In the genomic region with DNA sequence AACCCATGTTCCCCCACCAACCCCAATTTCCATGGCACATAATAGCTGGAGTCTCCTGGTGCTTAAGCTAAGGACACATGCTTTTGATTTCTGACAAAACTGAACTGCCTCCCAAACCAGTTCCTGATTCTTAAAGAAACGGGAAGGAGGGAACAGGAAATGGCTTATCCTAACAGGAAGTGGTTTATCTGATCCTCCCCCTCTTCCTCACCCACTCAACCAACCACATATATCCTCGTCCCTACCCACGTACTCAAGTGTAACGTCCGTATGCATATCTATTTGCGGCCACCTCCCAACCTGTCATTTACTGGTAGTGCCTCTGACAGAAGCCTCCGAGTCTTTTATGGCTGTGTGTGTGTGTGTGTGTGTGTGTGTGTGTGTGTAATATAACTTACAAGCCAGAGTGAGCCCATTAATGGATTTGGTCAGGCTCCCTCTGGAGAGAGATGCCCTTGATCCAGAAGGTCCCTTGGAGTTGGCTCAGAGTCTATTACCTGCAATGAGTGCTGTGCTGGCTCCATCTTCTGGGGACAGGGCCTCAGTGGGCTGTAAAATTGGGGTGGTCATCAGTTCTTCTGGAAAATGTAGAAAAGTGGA, we compare ENCODE assay signal across 1 cellular context.
TF ChIP-seq lines count a peak whose summit lies in the region.

No MANE protein-coding gene starts in this region.

TF ChIP-seq in H1, 55 proteins besides CTCF, POLR2A, EP300 and RAD21:
- TF ChIP-seq KDM4A (IDR thresholded peaks at IDR 0.05; ENCODE audit: low read depth, low read length, severe bottlenecking) (no peak), RXRA (IDR thresholded peaks at IDR 0.05; ENCODE audit: insufficient read depth, low read depth, low read length) (no peak), EGR1 (IDR thresholded peaks at IDR 0.05; ENCODE audit: borderline replicate concordance, low read depth, low read length) (no peak), HDAC6 (IDR thresholded peaks at IDR 0.05; ENCODE audit: low read depth, low read length) (no peak), SIN3A (conservative IDR thresholded peaks at IDR 0.05 in 1 of 2, IDR thresholded peaks at IDR 0.05 in 1 of 2; ENCODE audit: low read depth in 1 of 2, low read length in 2 of 2) (no peak), CBX8 (IDR thresholded peaks at IDR 0.05; ENCODE audit: borderline replicate concordance, low read depth, low read length) (no peak), RBBP5 (IDR thresholded peaks at IDR 0.05; ENCODE audit: borderline replicate concordance, low read depth, low read length) (no peak), TCF12 (IDR thresholded peaks at IDR 0.05; ENCODE audit: low read depth, low read length) (no peak), CBX5 (IDR thresholded peaks at IDR 0.05; ENCODE audit: low read depth, low read length) (no peak)
